15 cellular contexts compared by ENCODE assay signal in genomic region chr14:103138483-103139370, GRCh38. TPM values are rescaled to one million over a fixed set of nuclear protein-coding genes. Genes with fewer than 3 reads are reported as not detected.
DNase-seq lines count a peak whose midpoint lies in the region; ATAC-seq and TF ChIP-seq lines count a peak whose summit lies in the region.
"Had no signal": no experiment of that assay in that cellular context is flagged by ENCODE, and none has a peak within 500 bp of the region (broad histone marks: within the 10 kb centered on the region; RNA-seq: fewer than 3 reads in every experiment).

No MANE protein-coding gene starts in this region.

- no peaks in the 10 kb centered on the region for H3K36me3 ChIP-seq in SJCRH30
- peaks cover under 1 to 35% (median 18%) of the 10 kb centered on the region in 9 donors for H3K36me3 ChIP-seq in heart left ventricle
- H3K36me3 ChIP-seq in thymus (ENCODE audit: control insufficient read depth, insufficient read depth), result peaks cover 3% of the 10 kb centered on the region
- H3K36me3 ChIP-seq: pancreas had no signal

- H3K27me3 ChIP-seq in SJCRH30 (no peaks in the 10 kb centered on the region; the same call in 1 of the 2 replicates), heart left ventricle (peaks cover 0 to 19% (median 6%) of the 10 kb centered on the region in 9 donors), thymus (ENCODE audit: control insufficient read depth, insufficient read depth) (no peaks in the 10 kb centered on the region)
- H3K27me3 ChIP-seq: pancreas had no signal

- intact Hi-C loops in heart left ventricle (cut with DNase I), result no loop called here

- H3K9me3 ChIP-seq in SJCRH30 (replicated peaks) (no peaks in the 10 kb centered on the region), heart left ventricle (no peaks in the 10 kb centered on the region), thymus (ENCODE audit: control insufficient read depth) (peaks cover 1% of the 10 kb centered on the region)
- H3K9me3 ChIP-seq: pancreas had no signal

- H3K36me3 Mint-ChIP-seq in mesothelial cell of epicardium, result peaks cover 20% of the 10 kb centered on the region
- H3K36me3 Mint-ChIP-seq: activated CD4-positive, alpha-beta memory T cell treated with anti-CD3 and anti-CD28 coated beads for 36 hours had no signal

- no peaks in the 10 kb centered on the region for H3K27me3 Mint-ChIP-seq in mesothelial cell of epicardium (ENCODE audit: low read depth)

- DNase-seq in SJCRH30 (no peak), heart left ventricle (no peak), mesothelial cell of epicardium (ENCODE audit: low spot score in 2 of 2, unreplicated experiment in 2 of 2) (no peak), AG08395 (ENCODE audit: low spot score) (no peak), OCI-M2 (lab: John Stamatoyannopoulos, UW; ENCODE audit: unreplicated experiment) (no peak), COR-L47 (lab: John Stamatoyannopoulos, UW) (no peak), GM19238 (ENCODE audit: insufficient read length, low spot score) (no peak)
- DNase-seq: activated CD4-positive, alpha-beta memory T cell treated with anti-CD3 and anti-CD28 coated beads for 36 hours; activated naive CD4-positive, alpha-beta T cell treated with Interleukin-2 at 50 U/mL for 16 hours had no signal

- H3K4me3 Mint-ChIP-seq in mesothelial cell of epicardium, result peak overlapping the region; percentile 66
- H3K4me3 Mint-ChIP-seq: activated CD4-positive, alpha-beta memory T cell treated with anti-CD3 and anti-CD28 coated beads for 36 hours had no signal

- H3K4me1 ChIP-seq in SJCRH30 (peaks cover 11% of the 10 kb centered on the region), heart left ventricle (peaks cover 0 to 35% (median 16%) of the 10 kb centered on the region in 12 donors), thymus (ENCODE audit: control insufficient read depth, insufficient read depth, low read length) (no peaks in the 10 kb centered on the region)
- H3K4me1 ChIP-seq: pancreas had no signal

- peaks cover 43% of the 10 kb centered on the region for H3K4me1 Mint-ChIP-seq in mesothelial cell of epicardium

- WGBS in heart left ventricle, 4 donors, result 38 to 54% (median 50%) methylated on average over 39 to 68 of the region's 68 CpGs
- 61% methylated on average over 68 of the region's 68 CpGs for WGBS in thymus

- no peak for TF ChIP-seq CTCF in heart left ventricle (IDR thresholded peaks at IDR 0.05)
- TF ChIP-seq CTCF in mesothelial cell of epicardium (IDR thresholded peaks at IDR 0.05; ENCODE audit: unreplicated experiment), result no peak

- H3K4me3 ChIP-seq in SJCRH30 (peak overlapping the region; percentile 31), heart left ventricle (peak overlapping the region in 9 of 12 donors; percentile 2 to 44 (median 35)), thymus (ENCODE audit: low read length) (no peak overlapping the region)
- H3K4me3 ChIP-seq: pancreas had no signal

- H3K9me3 Mint-ChIP-seq in mesothelial cell of epicardium, result no peaks in the 10 kb centered on the region
- H3K9me3 Mint-ChIP-seq: activated CD4-positive, alpha-beta memory T cell treated with anti-CD3 and anti-CD28 coated beads for 36 hours had no signal

- TF ChIP-seq POLR2A in heart left ventricle (IDR thresholded peaks at IDR 0.05), result no peak

- H3K27ac Mint-ChIP-seq in mesothelial cell of epicardium, result peak overlapping the region; percentile 79
- H3K27ac Mint-ChIP-seq: activated CD4-positive, alpha-beta memory T cell treated with anti-CD3 and anti-CD28 coated beads for 36 hours had no signal

- peak in 2 of 4 donors; percentile 28 to 37 for ATAC-seq in heart left ventricle

- no peak overlapping the region for H3K27ac ChIP-seq in SJCRH30
- H3K27ac ChIP-seq in heart left ventricle, result peak overlapping the region in 6 of 12 donors; percentile 0 to 42 (median 31)
- peak overlapping the region; percentile 55 for H3K27ac ChIP-seq in thymus (ENCODE audit: low read depth)
- H3K27ac ChIP-seq: pancreas had no signal

RNA-seq across cellular contexts. Expression of gene TNFAIP2, which starts 15.5 kb away (rescaled TPM):
- total RNA-seq in SJCRH30 (2014; rRNA removed; shearing (Covaris generic)), result 4.6 and 5.9 TPM in 2 replicates
- 100 to 1,000 TPM in 2 of 9 donors, 10 to 100 TPM in 7; 22.0 to 253 (median 33.5) TPM for total RNA-seq in heart left ventricle
- 10 to 100 TPM; 23.8 to 53.6 TPM for polyA plus RNA-seq in heart left ventricle
- total RNA-seq in mesothelial cell of epicardium, result 101 to 119 TPM (median 108 TPM) in 3 replicates
- polyA plus RNA-seq in thymus, result 193 TPM

RNA-seq across cellular contexts. Expression of gene EXOC3L4, which starts 44.2 kb away (rescaled TPM):
- not detected in 2 replicates for total RNA-seq in SJCRH30 (2014; rRNA removed; shearing (Covaris generic))
- total RNA-seq in heart left ventricle (1 to 10 TPM in 1 of 9 donors, under 1 TPM in 3, not detected in 5; 0.21 to 3.2 (median 0.48) TPM), mesothelial cell of epicardium (0.18 TPM in 1 of 3 replicates, not detected in the others)
- polyA plus RNA-seq in heart left ventricle (under 1 TPM; 0.37 to 0.53 TPM), thymus (83.7 TPM)
- total RNA-seq: activated CD4-positive, alpha-beta memory T cell treated with anti-CD3 and anti-CD28 coated beads for 36 hours; M059J; T-helper 2 cell treated with Interferon-gamma antibody and Interleukin-4, amounts not matched to agents 100 ng/mL and 5 ng/mL, for 36 hours had no signal

RNA-seq across cellular contexts. Expression of gene LBHD2, which starts 54.7 kb away (rescaled TPM):
- not detected in 2 replicates for total RNA-seq in SJCRH30 (2014; rRNA removed; shearing (Covaris generic))
- total RNA-seq in heart left ventricle (not detected), mesothelial cell of epicardium (not detected in 3 replicates)
- polyA plus RNA-seq in heart left ventricle (under 1 TPM in 1 of 2 donors, not detected in 1; 0.19 TPM), thymus (0.75 TPM)
- total RNA-seq: activated CD4-positive, alpha-beta memory T cell treated with anti-CD3 and anti-CD28 coated beads for 36 hours; fibroblast of lung; kidney epithelial cell; M059J; pancreas; T-helper 2 cell treated with Interferon-gamma antibody and Interleukin-4, amounts not matched to agents 100 ng/mL and 5 ng/mL, for 36 hours had no signal
- polyA plus RNA-seq: fibroblast of lung, pancreas had no signal
